8 cellular contexts compared by ENCODE assay signal in genomic region chr9:131126059-131126426, GRCh38. TPM values are rescaled to one million over a fixed set of nuclear protein-coding genes. Genes with fewer than 3 reads are reported as not detected.
DNase-seq lines count a peak whose midpoint lies in the region; ATAC-seq and TF ChIP-seq lines count a peak whose summit lies in the region.

No MANE protein-coding gene starts in this region.

- H3K27me3 ChIP-seq in liver (ENCODE audit: control insufficient read depth in 4 of 4, insufficient read depth in 4 of 4, low read length in 3 of 4) (no peaks in the 10 kb centered on the region), thyroid gland (no peaks in the 10 kb centered on the region)

- H3K27ac ChIP-seq in liver (ENCODE audit: low read depth in 1 of 2, low read length in 2 of 2) (peak overlapping the region; percentile 61 to 77), thyroid gland (peak overlapping the region in 1 of 3 donors; percentile 67)

- CTCF ChIA-PET in activated CD8-positive, alpha-beta memory T cell treated with anti-CD3 and anti-CD28 coated beads, Interleukin-2, amount 10 ng/mL, durations not matched to agents 7 days and 5 days (lab: Charles Lee): interaction anchor here (1.0 to 2.6 kb wide), 4 partner anchors 14 to 210 kb away, joined by 3 to 10 read pairs (median 4); no protein-coding TSS in a partner anchor

- peaks cover 38% of the 10 kb centered on the region for H3K4me1 Mint-ChIP-seq in activated CD8-positive, alpha-beta memory T cell treated with anti-CD3 and anti-CD28 coated beads, Interleukin-2, amount 10 ng/mL, durations not matched to agents 7 days and 5 days

- peak overlapping the region; percentile 58 to 86 for H3K9ac ChIP-seq in liver (ENCODE audit: low read depth in 1 of 2, low read length in 2 of 2)

- peaks cover 30% of the 10 kb centered on the region for H3K36me3 Mint-ChIP-seq in activated CD8-positive, alpha-beta memory T cell treated with anti-CD3 and anti-CD28 coated beads, Interleukin-2, amount 10 ng/mL, durations not matched to agents 7 days and 5 days

- no peaks in the 10 kb centered on the region for H3K27me3 Mint-ChIP-seq in activated CD8-positive, alpha-beta memory T cell treated with anti-CD3 and anti-CD28 coated beads, Interleukin-2, amount 10 ng/mL, durations not matched to agents 7 days and 5 days

- H3K9me3 ChIP-seq in liver (ENCODE audit: control insufficient read depth in 4 of 4, low read length in 3 of 4) (no peaks in the 10 kb centered on the region), thyroid gland (no peaks in the 10 kb centered on the region)

- H3K36me3 ChIP-seq in liver (ENCODE audit: control insufficient read depth in 4 of 4, insufficient read depth in 3 of 4, low read depth in 1 of 4, low read length in 3 of 4) (peaks cover 2 to 35% (median 29%) of the 10 kb centered on the region in 4 donors), thyroid gland (peaks cover 37 to 39% of the 10 kb centered on the region in 2 donors)

- in situ Hi-C loops in astrocyte of the cerebellum (cut with HindIII; ENCODE audit: low sequenced_read_pairs): loop anchor here (25.0 kb wide), 1 partner anchor 311 kb away; no protein-coding TSS in a partner anchor

- H3K27ac Mint-ChIP-seq in activated CD8-positive, alpha-beta memory T cell treated with anti-CD3 and anti-CD28 coated beads, Interleukin-2, amount 10 ng/mL, durations not matched to agents 7 days and 5 days: peak overlapping the region; percentile 93

- intact Hi-C loops in thyroid gland (cut with DNase I): loop anchor here (5.0 kb wide), 1 partner anchor 69 kb away; no protein-coding TSS in a partner anchor

- H3K4me3 Mint-ChIP-seq in activated CD8-positive, alpha-beta memory T cell treated with anti-CD3 and anti-CD28 coated beads, Interleukin-2, amount 10 ng/mL, durations not matched to agents 7 days and 5 days: peak overlapping the region; percentile 86

- H3K4me1 ChIP-seq in liver (ENCODE audit: control insufficient read depth in 4 of 4, insufficient read depth in 4 of 4, low read length in 3 of 4): peaks cover 2 to 23% (median 19%) of the 10 kb centered on the region in 4 donors
- peaks cover 0 to 12% of the 10 kb centered on the region in 2 donors for H3K4me1 ChIP-seq in thyroid gland

- TF ChIP-seq POLR2A in thyroid gland (IDR thresholded peaks at IDR 0.05): no peak

- WGBS in liver: under 1% methylated on average over 11 of the region's 11 CpGs
- WGBS in thyroid gland, 2 donors: 0% methylated on average over 6 to 11 of the region's 11 CpGs

- no peak for DNase-seq in activated CD8-positive, alpha-beta memory T cell treated with anti-CD3 and anti-CD28 coated beads, Interleukin-2, amount 10 ng/mL, durations not matched to agents 7 days and 5 days
- no peak for DNase-seq in activated CD8-positive, alpha-beta memory T cell treated with anti-CD3 and anti-CD28 coated beads, Interleukin-2, amount 50 U/mL, for 4 hours
- DNase-seq in astrocyte of the cerebellum (ENCODE audit: low read depth): no peak
- DNase-seq in thyroid gland: no peak
- no peak for DNase-seq in medulla oblongata (ENCODE audit: extremely low spot score)

- no peaks in the 10 kb centered on the region for H3K9me3 Mint-ChIP-seq in activated CD8-positive, alpha-beta memory T cell treated with anti-CD3 and anti-CD28 coated beads, Interleukin-2, amount 10 ng/mL, durations not matched to agents 7 days and 5 days (ENCODE audit: low read depth)

- no peak for TF ChIP-seq RAD21 in liver (IDR thresholded peaks at IDR 0.05)

- no peak for ATAC-seq in activated CD8-positive, alpha-beta memory T cell treated with anti-CD3 and anti-CD28 coated beads, Interleukin-2, amount 10 ng/mL, durations not matched to agents 7 days and 5 days
- ATAC-seq in GM19324 (IDR thresholded peaks at IDR 0.05; ENCODE audit: low FRiP score, unreplicated experiment) (no peak), HG03039 (IDR thresholded peaks at IDR 0.05; ENCODE audit: unreplicated experiment) (no peak)

- TF ChIP-seq CTCF in astrocyte of the cerebellum (IDR thresholded peaks at IDR 0.05; ENCODE audit: low read depth, low read length, missing control alignments) (no peak), liver (IDR thresholded peaks at IDR 0.05; ENCODE audit: low read depth, low read length, missing input control) (no peak), thyroid gland (IDR thresholded peaks at IDR 0.05) (no peak)

- H3K4me3 ChIP-seq in astrocyte of the cerebellum (ENCODE audit: low read depth, low read length) (peak overlapping the region; percentile 96), liver (ENCODE audit: low read depth in 1 of 3, low read length in 3 of 3) (peak overlapping the region; percentile 83 to 100 (median 98)), thyroid gland (replicated peaks in 1 of 3) (peak overlapping the region; percentile 62 to 99 (median 67))

TF ChIP-seq in liver, 16 proteins besides CTCF, POLR2A, EP300 and RAD21:
- TF ChIP-seq JUND (IDR thresholded peaks at IDR 0.05): no peak
- TF ChIP-seq GABPA (IDR thresholded peaks at IDR 0.05 in 1 of 2, conservative IDR thresholded peaks at IDR 0.05 in 1 of 2): no peak
- TF ChIP-seq FOXA1 (IDR thresholded peaks at IDR 0.05): no peak
- no peak for TF ChIP-seq YY1 (IDR thresholded peaks at IDR 0.05)
- no peak for TF ChIP-seq EGR1 (IDR thresholded peaks at IDR 0.05; ENCODE audit: low read depth in 2 of 2)
- no peak for TF ChIP-seq MAX (IDR thresholded peaks at IDR 0.05)
- no peak for TF ChIP-seq FOXA2 (IDR thresholded peaks at IDR 0.05)
- no peak for TF ChIP-seq ZBTB33 (IDR thresholded peaks at IDR 0.05)
- TF ChIP-seq NR2F2 (IDR thresholded peaks at IDR 0.05): no peak
- TF ChIP-seq TAF1 (conservative IDR thresholded peaks at IDR 0.05): no peak
- TF ChIP-seq ATF3 (IDR thresholded peaks at IDR 0.05): no peak
- peak; percentile 46 to 53 for TF ChIP-seq RXRA (IDR thresholded peaks at IDR 0.05)
- TF ChIP-seq HNF4A (conservative IDR thresholded peaks at IDR 0.05): peak; percentile 53 to 72

RNA-seq across cellular contexts. Expression of gene NUP214, which starts 0.7 kb away (rescaled TPM):
- total RNA-seq in activated CD8-positive, alpha-beta memory T cell treated with anti-CD3 and anti-CD28 coated beads, Interleukin-2, amount 10 ng/mL, durations not matched to agents 7 days and 5 days: 10 to 100 TPM; 58.3 to 79.9 TPM
- total RNA-seq in liver: 10 to 100 TPM; 14.7 to 19.5 TPM
- polyA plus RNA-seq in liver: 10 to 100 TPM in 1 of 2 donors, 1 to 10 TPM in 1; 8.8 to 18.4 TPM
- total RNA-seq in thyroid gland: 10 to 100 TPM; 27.3 to 59.2 (median 46.6) TPM

RNA-seq across cellular contexts. Expression of gene AIF1L, which starts 29.7 kb away (rescaled TPM):
- under 1 TPM; 0.12 to 0.23 TPM for total RNA-seq in activated CD8-positive, alpha-beta memory T cell treated with anti-CD3 and anti-CD28 coated beads, Interleukin-2, amount 10 ng/mL, durations not matched to agents 7 days and 5 days
- total RNA-seq in liver: 1 to 10 TPM in 1 of 2 donors, under 1 TPM in 1; 0.93 to 1.8 TPM
- polyA plus RNA-seq in liver: 1 to 10 TPM in 1 of 2 donors, under 1 TPM in 1; 0.61 to 1.4 TPM
- 100 to 1,000 TPM in 1 of 4 donors, 10 to 100 TPM in 3; 43.0 to 114 (median 87.9) TPM for total RNA-seq in thyroid gland

Comparison
In these comparisons a context has a peak if more than half of its experiments do, and no peak if none do; other contexts are left out.
1. RNA of gene AIF1L, which starts 29.7 kb away (total RNA-seq): 43.0 to 114 TPM in thyroid gland; 0.93 to 1.8 TPM in liver and 0.12 to 0.23 TPM in activated CD8-positive, alpha-beta memory T cell treated with anti-CD3 and anti-CD28 coated beads, Interleukin-2, amount 10 ng/mL, durations not matched to agents 7 days and 5 days; every median in the first group is over 10 times any median in the second.
2. Peak in every context shown above with its lines, with median percentiles within 50 percentile points of each other: H3K4me3 ChIP-seq.